Comparison of ENCODE assay signal across 8 cellular contexts in genomic region chr22:43152001-43152354, GRCh38. TPM values are rescaled to one million over a fixed set of nuclear protein-coding genes. Genes with fewer than 3 reads are reported as not detected.
A peak's percentile ranks its signal among the peaks of the same experiment; 100 is the strongest.
DNase-seq lines count a peak whose midpoint lies in the region; ATAC-seq and TF ChIP-seq lines count a peak whose summit lies in the region.

No MANE protein-coding gene starts in this region.

- H3K27me3 Mint-ChIP-seq in activated T-cell treated with anti-CD3 and anti-CD28 coated beads, Interleukin-2, amount 50 U/mL, for 24 hours, result no peaks in the 10 kb centered on the region

- 2 to 28% (median 7%) methylated on average over 18 of the region's 18 CpGs for WGBS in adipose tissue, 3 donors
- 44% methylated on average over 18 of the region's 18 CpGs for WGBS in liver

- TF ChIP-seq CTCF in liver (IDR thresholded peaks at IDR 0.05; ENCODE audit: low read depth, low read length, missing input control) (no peak), tibial artery (IDR thresholded peaks at IDR 0.05) (no peak)

- no peak for DNase-seq in activated T-cell treated with anti-CD3 and anti-CD28 coated beads, Interleukin-2, amount 50 U/mL, for 24 hours
- no peak for DNase-seq in activated T-cell treated with anti-CD3 and anti-CD28 coated beads, Interleukin-2, amount 50 U/mL, for 1 hour
- DNase-seq in tibial artery (no peak), ecto neural progenitor cell (ENCODE audit: low spot score) (no peak)

- H3K4me3 ChIP-seq in liver (ENCODE audit: low read depth in 1 of 3, low read length in 3 of 3) (peak overlapping the region; percentile 30 to 71 (median 66)), tibial artery (peak overlapping the region; percentile 73 to 92)

- intact Hi-C loops in tibial artery (cut with DNase I; ENCODE audit: low total_unique reads), result no loop called here

- H3K36me3 Mint-ChIP-seq in activated T-cell treated with anti-CD3 and anti-CD28 coated beads, Interleukin-2, amount 50 U/mL, for 24 hours (ENCODE audit: low read depth), result peaks cover 10% of the 10 kb centered on the region

- peak overlapping the region; percentile 65 for H3K27ac ChIP-seq in adipose tissue (ENCODE audit: low read depth, low read length)
- H3K27ac ChIP-seq in liver (ENCODE audit: low read depth in 1 of 2, low read length in 2 of 2), result peak overlapping the region; percentile 69 to 79
- H3K27ac ChIP-seq in tibial artery, result peak overlapping the region; percentile 80 to 91

- no peaks in the 10 kb centered on the region for H3K36me3 ChIP-seq in liver (ENCODE audit: control insufficient read depth in 4 of 4, insufficient read depth in 3 of 4, low read depth in 1 of 4, low read length in 3 of 4)
- peaks cover 0 to 9% (median 0%) of the 10 kb centered on the region in 3 donors for H3K36me3 ChIP-seq in tibial artery

- no peaks in the 10 kb centered on the region for H3K9me3 Mint-ChIP-seq in activated T-cell treated with anti-CD3 and anti-CD28 coated beads, Interleukin-2, amount 50 U/mL, for 24 hours

- peaks cover 38% of the 10 kb centered on the region for H3K4me1 Mint-ChIP-seq in activated T-cell treated with anti-CD3 and anti-CD28 coated beads, Interleukin-2, amount 50 U/mL, for 24 hours (ENCODE audit: low read depth)

- H3K27ac Mint-ChIP-seq in activated T-cell treated with anti-CD3 and anti-CD28 coated beads, Interleukin-2, amount 50 U/mL, for 24 hours, result peak overlapping the region; percentile 71

- H3K4me3 Mint-ChIP-seq in activated T-cell treated with anti-CD3 and anti-CD28 coated beads, Interleukin-2, amount 50 U/mL, for 24 hours, result peak overlapping the region; percentile 85

- TF ChIP-seq RAD21 in liver (IDR thresholded peaks at IDR 0.05), result no peak

- H3K9ac ChIP-seq in liver (ENCODE audit: low read depth in 1 of 2, low read length in 2 of 2), result peak overlapping the region; percentile 27 to 30

- no peaks in the 10 kb centered on the region for H3K9me3 ChIP-seq in liver (ENCODE audit: control insufficient read depth in 4 of 4, low read length in 3 of 4)
- H3K9me3 ChIP-seq in tibial artery, result no peaks in the 10 kb centered on the region

- H3K27me3 ChIP-seq in liver (ENCODE audit: control insufficient read depth in 4 of 4, insufficient read depth in 4 of 4, low read length in 3 of 4) (no peaks in the 10 kb centered on the region), tibial artery (no peaks in the 10 kb centered on the region)

- H3K4me1 ChIP-seq in liver (ENCODE audit: control insufficient read depth in 4 of 4, insufficient read depth in 4 of 4, low read length in 3 of 4) (peaks cover 6 to 19% (median 13%) of the 10 kb centered on the region in 4 donors), tibial artery (peaks cover 0 to 32% (median 20%) of the 10 kb centered on the region in 4 donors)

- ATAC-seq in HG03108 (IDR thresholded peaks at IDR 0.05; ENCODE audit: unreplicated experiment), result no peak
- ATAC-seq in GM19328 (IDR thresholded peaks at IDR 0.05; ENCODE audit: unreplicated experiment), result no peak

TF ChIP-seq in liver, 16 proteins besides CTCF, POLR2A, EP300 and RAD21:
- TF ChIP-seq YY1 (IDR thresholded peaks at IDR 0.05) (no peak), TAF1 (conservative IDR thresholded peaks at IDR 0.05) (no peak), SP1 (IDR thresholded peaks at IDR 0.05) (no peak), JUND (IDR thresholded peaks at IDR 0.05) (no peak), GABPA (IDR thresholded peaks at IDR 0.05 in 1 of 2, conservative IDR thresholded peaks at IDR 0.05 in 1 of 2) (no peak), RXRA (IDR thresholded peaks at IDR 0.05) (no peak), HNF4A (conservative IDR thresholded peaks at IDR 0.05) (no peak), EGR1 (IDR thresholded peaks at IDR 0.05; ENCODE audit: low read depth in 2 of 2) (no peak), FOXA1 (IDR thresholded peaks at IDR 0.05) (no peak), HNF4G (IDR thresholded peaks at IDR 0.05) (no peak), FOXA2 (IDR thresholded peaks at IDR 0.05) (no peak), NR2F2 (IDR thresholded peaks at IDR 0.05) (no peak)
- TF ChIP-seq, protein P1, sequence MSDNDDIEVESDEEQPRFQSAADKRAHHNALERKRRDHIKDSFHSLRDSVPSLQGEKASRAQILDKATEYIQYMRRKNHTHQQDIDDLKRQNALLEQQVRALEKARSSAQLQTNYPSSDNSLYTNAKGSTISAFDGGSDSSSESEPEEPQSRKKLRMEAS (IDR thresholded peaks at IDR 0.05), result no peak
- TF ChIP-seq, protein P2, sequence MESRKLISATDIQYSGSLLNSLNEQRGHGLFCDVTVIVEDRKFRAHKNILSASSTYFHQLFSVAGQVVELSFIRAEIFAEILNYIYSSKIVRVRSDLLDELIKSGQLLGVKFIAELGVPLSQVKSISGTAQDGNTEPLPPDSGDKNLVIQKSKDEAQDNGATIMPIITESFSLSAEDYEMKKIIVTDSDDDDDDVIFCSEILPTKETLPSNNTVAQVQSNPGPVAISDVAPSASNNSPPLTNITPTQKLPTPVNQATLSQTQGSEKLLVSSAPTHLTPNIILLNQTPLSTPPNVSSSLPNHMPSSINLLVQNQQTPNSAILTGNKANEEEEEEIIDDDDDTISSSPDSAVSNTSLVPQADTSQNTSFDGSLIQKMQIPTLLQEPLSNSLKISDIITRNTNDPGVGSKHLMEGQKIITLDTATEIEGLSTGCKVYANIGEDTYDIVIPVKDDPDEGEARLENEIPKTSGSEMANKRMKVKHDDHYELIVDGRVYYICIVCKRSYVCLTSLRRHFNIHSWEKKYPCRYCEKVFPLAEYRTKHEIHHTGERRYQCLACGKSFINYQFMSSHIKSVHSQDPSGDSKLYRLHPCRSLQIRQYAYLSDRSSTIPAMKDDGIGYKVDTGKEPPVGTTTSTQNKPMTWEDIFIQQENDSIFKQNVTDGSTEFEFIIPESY (IDR thresholded peaks at IDR 0.05), result no peak
- TF ChIP-seq, protein P3, sequence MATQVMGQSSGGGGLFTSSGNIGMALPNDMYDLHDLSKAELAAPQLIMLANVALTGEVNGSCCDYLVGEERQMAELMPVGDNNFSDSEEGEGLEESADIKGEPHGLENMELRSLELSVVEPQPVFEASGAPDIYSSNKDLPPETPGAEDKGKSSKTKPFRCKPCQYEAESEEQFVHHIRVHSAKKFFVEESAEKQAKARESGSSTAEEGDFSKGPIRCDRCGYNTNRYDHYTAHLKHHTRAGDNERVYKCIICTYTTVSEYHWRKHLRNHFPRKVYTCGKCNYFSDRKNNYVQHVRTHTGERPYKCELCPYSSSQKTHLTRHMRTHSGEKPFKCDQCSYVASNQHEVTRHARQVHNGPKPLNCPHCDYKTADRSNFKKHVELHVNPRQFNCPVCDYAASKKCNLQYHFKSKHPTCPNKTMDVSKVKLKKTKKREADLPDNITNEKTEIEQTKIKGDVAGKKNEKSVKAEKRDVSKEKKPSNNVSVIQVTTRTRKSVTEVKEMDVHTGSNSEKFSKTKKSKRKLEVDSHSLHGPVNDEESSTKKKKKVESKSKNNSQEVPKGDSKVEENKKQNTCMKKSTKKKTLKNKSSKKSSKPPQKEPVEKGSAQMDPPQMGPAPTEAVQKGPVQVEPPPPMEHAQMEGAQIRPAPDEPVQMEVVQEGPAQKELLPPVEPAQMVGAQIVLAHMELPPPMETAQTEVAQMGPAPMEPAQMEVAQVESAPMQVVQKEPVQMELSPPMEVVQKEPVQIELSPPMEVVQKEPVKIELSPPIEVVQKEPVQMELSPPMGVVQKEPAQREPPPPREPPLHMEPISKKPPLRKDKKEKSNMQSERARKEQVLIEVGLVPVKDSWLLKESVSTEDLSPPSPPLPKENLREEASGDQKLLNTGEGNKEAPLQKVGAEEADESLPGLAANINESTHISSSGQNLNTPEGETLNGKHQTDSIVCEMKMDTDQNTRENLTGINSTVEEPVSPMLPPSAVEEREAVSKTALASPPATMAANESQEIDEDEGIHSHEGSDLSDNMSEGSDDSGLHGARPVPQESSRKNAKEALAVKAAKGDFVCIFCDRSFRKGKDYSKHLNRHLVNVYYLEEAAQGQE (IDR thresholded peaks at IDR 0.05), result no peak
- TF ChIP-seq, protein P4, sequence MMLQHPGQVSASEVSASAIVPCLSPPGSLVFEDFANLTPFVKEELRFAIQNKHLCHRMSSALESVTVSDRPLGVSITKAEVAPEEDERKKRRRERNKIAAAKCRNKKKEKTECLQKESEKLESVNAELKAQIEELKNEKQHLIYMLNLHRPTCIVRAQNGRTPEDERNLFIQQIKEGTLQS (IDR thresholded peaks at IDR 0.05), result no peak

RNA-seq across cellular contexts. Expression of gene TSPO, which starts 0.6 kb away (rescaled TPM):
- 100 to 1,000 TPM; 138 to 661 (median 447) TPM for polyA plus RNA-seq in adipose tissue
- 10 to 100 TPM; 27.6 to 30.1 TPM for total RNA-seq in liver
- 10 to 100 TPM; 50.3 to 61.9 TPM for polyA plus RNA-seq in liver

RNA-seq across cellular contexts. Expression of gene MCAT, which starts 8.8 kb away (rescaled TPM):
- polyA plus RNA-seq in adipose tissue (10 to 100 TPM in 2 of 3 donors, 1 to 10 TPM in 1; 9.8 to 19.8 (median 15.3) TPM), liver (10 to 100 TPM; 15.5 to 22.6 TPM)
- total RNA-seq in liver, result 10 to 100 TPM in 1 of 2 donors, 1 to 10 TPM in 1; 8.3 to 14.0 TPM

RNA-seq across cellular contexts. Expression of gene TTLL12, which starts 35.0 kb away (rescaled TPM):
- polyA plus RNA-seq in adipose tissue (10 to 100 TPM; 20.1 to 30.0 (median 23.2) TPM), liver (10 to 100 TPM; 13.7 to 21.4 TPM)
- 10 to 100 TPM; 19.6 to 43.9 TPM for total RNA-seq in liver

RNA-seq across cellular contexts. Expression of gene BIK, which starts 41.4 kb away (rescaled TPM):
- polyA plus RNA-seq in adipose tissue, result 1 to 10 TPM in 1 of 3 donors, under 1 TPM in 1, not detected in 1; 1.00 to 1.0 TPM
- under 1 TPM in 1 of 2 donors, not detected in 1; 0.33 TPM for total RNA-seq in liver
- polyA plus RNA-seq in liver, result under 1 TPM; 0.23 to 0.89 TPM
